ENCODE assay signal across 1 cellular context in the genomic region with DNA sequence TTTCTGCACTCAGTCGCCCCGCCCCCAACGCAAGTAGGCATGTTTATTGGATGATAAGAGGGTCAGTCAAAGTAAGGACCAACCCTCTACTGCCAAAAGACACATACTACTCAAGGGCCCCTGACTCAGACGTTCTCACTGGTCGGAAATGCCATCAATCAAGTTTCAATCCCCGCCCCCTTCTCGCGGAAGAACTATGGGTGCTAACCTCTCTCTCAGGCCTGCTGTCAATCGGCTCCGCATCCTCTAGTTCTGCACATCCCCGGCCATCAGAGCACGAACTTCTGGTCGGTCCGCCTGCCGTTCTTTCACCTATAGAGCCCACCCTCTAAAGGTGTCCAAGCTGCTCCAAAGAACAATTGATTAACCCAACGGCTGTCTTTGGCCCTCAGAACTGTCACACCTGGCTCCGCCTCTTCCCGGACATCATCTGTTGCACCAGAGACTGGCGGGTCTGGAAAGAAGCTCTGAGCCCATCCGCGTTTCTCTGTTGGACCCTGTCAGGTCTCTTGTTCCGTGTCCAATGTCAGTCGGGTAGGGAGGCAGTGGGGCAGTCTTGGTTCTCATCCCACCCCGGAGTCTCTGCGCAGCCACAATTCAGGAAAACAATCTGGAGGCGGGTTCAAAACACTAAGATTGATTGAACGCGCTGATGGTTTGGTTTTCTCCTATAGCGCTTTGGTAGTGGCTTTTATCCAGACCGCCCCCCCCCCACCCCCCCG.
TF ChIP-seq lines count a peak whose summit lies in the region.

No MANE protein-coding gene starts in this region.

TF ChIP-seq in K562, 482 proteins besides CTCF, POLR2A, EP300 and RAD21 (continued from another document):
- TF ChIP-seq, protein P1, sequence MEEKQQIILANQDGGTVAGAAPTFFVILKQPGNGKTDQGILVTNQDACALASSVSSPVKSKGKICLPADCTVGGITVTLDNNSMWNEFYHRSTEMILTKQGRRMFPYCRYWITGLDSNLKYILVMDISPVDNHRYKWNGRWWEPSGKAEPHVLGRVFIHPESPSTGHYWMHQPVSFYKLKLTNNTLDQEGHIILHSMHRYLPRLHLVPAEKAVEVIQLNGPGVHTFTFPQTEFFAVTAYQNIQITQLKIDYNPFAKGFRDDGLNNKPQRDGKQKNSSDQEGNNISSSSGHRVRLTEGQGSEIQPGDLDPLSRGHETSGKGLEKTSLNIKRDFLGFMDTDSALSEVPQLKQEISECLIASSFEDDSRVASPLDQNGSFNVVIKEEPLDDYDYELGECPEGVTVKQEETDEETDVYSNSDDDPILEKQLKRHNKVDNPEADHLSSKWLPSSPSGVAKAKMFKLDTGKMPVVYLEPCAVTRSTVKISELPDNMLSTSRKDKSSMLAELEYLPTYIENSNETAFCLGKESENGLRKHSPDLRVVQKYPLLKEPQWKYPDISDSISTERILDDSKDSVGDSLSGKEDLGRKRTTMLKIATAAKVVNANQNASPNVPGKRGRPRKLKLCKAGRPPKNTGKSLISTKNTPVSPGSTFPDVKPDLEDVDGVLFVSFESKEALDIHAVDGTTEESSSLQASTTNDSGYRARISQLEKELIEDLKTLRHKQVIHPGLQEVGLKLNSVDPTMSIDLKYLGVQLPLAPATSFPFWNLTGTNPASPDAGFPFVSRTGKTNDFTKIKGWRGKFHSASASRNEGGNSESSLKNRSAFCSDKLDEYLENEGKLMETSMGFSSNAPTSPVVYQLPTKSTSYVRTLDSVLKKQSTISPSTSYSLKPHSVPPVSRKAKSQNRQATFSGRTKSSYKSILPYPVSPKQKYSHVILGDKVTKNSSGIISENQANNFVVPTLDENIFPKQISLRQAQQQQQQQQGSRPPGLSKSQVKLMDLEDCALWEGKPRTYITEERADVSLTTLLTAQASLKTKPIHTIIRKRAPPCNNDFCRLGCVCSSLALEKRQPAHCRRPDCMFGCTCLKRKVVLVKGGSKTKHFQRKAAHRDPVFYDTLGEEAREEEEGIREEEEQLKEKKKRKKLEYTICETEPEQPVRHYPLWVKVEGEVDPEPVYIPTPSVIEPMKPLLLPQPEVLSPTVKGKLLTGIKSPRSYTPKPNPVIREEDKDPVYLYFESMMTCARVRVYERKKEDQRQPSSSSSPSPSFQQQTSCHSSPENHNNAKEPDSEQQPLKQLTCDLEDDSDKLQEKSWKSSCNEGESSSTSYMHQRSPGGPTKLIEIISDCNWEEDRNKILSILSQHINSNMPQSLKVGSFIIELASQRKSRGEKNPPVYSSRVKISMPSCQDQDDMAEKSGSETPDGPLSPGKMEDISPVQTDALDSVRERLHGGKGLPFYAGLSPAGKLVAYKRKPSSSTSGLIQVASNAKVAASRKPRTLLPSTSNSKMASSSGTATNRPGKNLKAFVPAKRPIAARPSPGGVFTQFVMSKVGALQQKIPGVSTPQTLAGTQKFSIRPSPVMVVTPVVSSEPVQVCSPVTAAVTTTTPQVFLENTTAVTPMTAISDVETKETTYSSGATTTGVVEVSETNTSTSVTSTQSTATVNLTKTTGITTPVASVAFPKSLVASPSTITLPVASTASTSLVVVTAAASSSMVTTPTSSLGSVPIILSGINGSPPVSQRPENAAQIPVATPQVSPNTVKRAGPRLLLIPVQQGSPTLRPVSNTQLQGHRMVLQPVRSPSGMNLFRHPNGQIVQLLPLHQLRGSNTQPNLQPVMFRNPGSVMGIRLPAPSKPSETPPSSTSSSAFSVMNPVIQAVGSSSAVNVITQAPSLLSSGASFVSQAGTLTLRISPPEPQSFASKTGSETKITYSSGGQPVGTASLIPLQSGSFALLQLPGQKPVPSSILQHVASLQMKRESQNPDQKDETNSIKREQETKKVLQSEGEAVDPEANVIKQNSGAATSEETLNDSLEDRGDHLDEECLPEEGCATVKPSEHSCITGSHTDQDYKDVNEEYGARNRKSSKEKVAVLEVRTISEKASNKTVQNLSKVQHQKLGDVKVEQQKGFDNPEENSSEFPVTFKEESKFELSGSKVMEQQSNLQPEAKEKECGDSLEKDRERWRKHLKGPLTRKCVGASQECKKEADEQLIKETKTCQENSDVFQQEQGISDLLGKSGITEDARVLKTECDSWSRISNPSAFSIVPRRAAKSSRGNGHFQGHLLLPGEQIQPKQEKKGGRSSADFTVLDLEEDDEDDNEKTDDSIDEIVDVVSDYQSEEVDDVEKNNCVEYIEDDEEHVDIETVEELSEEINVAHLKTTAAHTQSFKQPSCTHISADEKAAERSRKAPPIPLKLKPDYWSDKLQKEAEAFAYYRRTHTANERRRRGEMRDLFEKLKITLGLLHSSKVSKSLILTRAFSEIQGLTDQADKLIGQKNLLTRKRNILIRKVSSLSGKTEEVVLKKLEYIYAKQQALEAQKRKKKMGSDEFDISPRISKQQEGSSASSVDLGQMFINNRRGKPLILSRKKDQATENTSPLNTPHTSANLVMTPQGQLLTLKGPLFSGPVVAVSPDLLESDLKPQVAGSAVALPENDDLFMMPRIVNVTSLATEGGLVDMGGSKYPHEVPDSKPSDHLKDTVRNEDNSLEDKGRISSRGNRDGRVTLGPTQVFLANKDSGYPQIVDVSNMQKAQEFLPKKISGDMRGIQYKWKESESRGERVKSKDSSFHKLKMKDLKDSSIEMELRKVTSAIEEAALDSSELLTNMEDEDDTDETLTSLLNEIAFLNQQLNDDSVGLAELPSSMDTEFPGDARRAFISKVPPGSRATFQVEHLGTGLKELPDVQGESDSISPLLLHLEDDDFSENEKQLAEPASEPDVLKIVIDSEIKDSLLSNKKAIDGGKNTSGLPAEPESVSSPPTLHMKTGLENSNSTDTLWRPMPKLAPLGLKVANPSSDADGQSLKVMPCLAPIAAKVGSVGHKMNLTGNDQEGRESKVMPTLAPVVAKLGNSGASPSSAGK (IDR thresholded peaks at IDR 0.05): no peak
- TF ChIP-seq KLF6 (CRISPR knock-in tag; IDR thresholded peaks at IDR 0.05; ENCODE audit: borderline replicate concordance): no peak
- TF ChIP-seq ETV1 (tag; conservative IDR thresholded peaks at IDR 0.05; ENCODE audit: low read depth): no peak
- no peak for TF ChIP-seq RAD51 (IDR thresholded peaks at IDR 0.05; ENCODE audit: borderline replicate concordance, low read depth)
- peak; percentile 89 for TF ChIP-seq SP2 (IDR thresholded peaks at IDR 0.05; ENCODE audit: extremely low read depth, low read depth, low read length, poor library complexity, severe bottlenecking)
- peak; percentile 69 for TF ChIP-seq MYC (IDR thresholded peaks at IDR 0.05; ENCODE audit: low read depth, low read length)
- no peak for TF ChIP-seq MYC (CRISPR knock-in tag; IDR thresholded peaks at IDR 0.05; ENCODE audit: borderline replicate concordance, low read depth)
- TF ChIP-seq TARDBP (IDR thresholded peaks at IDR 0.05): no peak
- TF ChIP-seq KHSRP (IDR thresholded peaks at IDR 0.05): no peak
- TF ChIP-seq RBBP5 (IDR thresholded peaks at IDR 0.05; ENCODE audit: borderline replicate concordance, insufficient read depth, low read length, poor library complexity, severe bottlenecking): peak; percentile 40
- no peak for TF ChIP-seq ELF2 (CRISPR knock-in tag; IDR thresholded peaks at IDR 0.05)
- no peak for TF ChIP-seq HCFC1 (IDR thresholded peaks at IDR 0.05; ENCODE audit: low read depth, low read length)
- TF ChIP-seq FIP1L1 (IDR thresholded peaks at IDR 0.05; ENCODE audit: low read depth, low read length, poor library complexity, severe bottlenecking): no peak
- TF ChIP-seq XRCC5 (IDR thresholded peaks at IDR 0.05; ENCODE audit: low read depth, low read length): no peak
- no peak for TF ChIP-seq ZNF140 (CRISPR knock-in tag; IDR thresholded peaks at IDR 0.05)
- no peak for TF ChIP-seq ZNF780A (CRISPR knock-in tag; IDR thresholded peaks at IDR 0.05)
- TF ChIP-seq PYGO2 (tag; IDR thresholded peaks at IDR 0.05): no peak
- TF ChIP-seq, protein P2, sequence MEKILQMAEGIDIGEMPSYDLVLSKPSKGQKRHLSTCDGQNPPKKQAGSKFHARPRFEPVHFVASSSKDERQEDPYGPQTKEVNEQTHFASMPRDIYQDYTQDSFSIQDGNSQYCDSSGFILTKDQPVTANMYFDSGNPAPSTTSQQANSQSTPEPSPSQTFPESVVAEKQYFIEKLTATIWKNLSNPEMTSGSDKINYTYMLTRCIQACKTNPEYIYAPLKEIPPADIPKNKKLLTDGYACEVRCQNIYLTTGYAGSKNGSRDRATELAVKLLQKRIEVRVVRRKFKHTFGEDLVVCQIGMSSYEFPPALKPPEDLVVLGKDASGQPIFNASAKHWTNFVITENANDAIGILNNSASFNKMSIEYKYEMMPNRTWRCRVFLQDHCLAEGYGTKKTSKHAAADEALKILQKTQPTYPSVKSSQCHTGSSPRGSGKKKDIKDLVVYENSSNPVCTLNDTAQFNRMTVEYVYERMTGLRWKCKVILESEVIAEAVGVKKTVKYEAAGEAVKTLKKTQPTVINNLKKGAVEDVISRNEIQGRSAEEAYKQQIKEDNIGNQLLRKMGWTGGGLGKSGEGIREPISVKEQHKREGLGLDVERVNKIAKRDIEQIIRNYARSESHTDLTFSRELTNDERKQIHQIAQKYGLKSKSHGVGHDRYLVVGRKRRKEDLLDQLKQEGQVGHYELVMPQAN (IDR thresholded peaks at IDR 0.05; ENCODE audit: borderline replicate concordance): no peak; the same call in 1 of the 2 replicates
- TF ChIP-seq SAP30 (IDR thresholded peaks at IDR 0.05; ENCODE audit: borderline replicate concordance, insufficient read depth, low read depth, low read length, poor library complexity, severe bottlenecking): peak; percentile 38
